ENCODE assay signal across 11 cellular contexts in genomic region chr11:118153516-118153915, GRCh38. TPM values are rescaled to one million over a fixed set of nuclear protein-coding genes. Genes with fewer than 3 reads are reported as not detected.
DNase-seq lines count a peak whose midpoint lies in the region; ATAC-seq and TF ChIP-seq lines count a peak whose summit lies in the region.
"Had no signal": no experiment of that assay in that cellular context is flagged by ENCODE, and none has a peak within 500 bp of the region (broad histone marks: within the 10 kb centered on the region; RNA-seq: fewer than 3 reads in every experiment).

No MANE protein-coding gene starts in this region.

- H3K4me1 ChIP-seq in iPS-20b (ENCODE audit: insufficient read depth, low read length) (peaks cover 34% of the 10 kb centered on the region), osteoblast (ENCODE audit: insufficient read depth, low read length) (no peaks in the 10 kb centered on the region)

- H3K4me3 ChIP-seq in iPS-20b (ENCODE audit: low read length) (peak overlapping the region; percentile 75), osteoblast (ENCODE audit: insufficient read depth, low read length) (no peak overlapping the region)

- TF ChIP-seq CTCF in osteoblast (IDR thresholded peaks at IDR 0.05; ENCODE audit: extremely low read depth, low read depth, low read length), result no peak

- H3K27ac ChIP-seq in iPS-20b (ENCODE audit: low read length), result no peak overlapping the region
- H3K27ac ChIP-seq in osteoblast (ENCODE audit: low read depth, low read length), result no peak overlapping the region

- H2AFZ ChIP-seq in osteoblast (ENCODE audit: low read length), result no peak overlapping the region

- H3K4me2 ChIP-seq in osteoblast (ENCODE audit: insufficient read depth, low read length), result no peak overlapping the region

- H3K9ac ChIP-seq in iPS-20b (ENCODE audit: low read depth, low read length), result no peak overlapping the region

- H4K20me1 ChIP-seq in osteoblast (ENCODE audit: insufficient read depth, low read length), result no peaks in the 10 kb centered on the region

- H3K27ac Mint-ChIP-seq in activated T-cell treated with anti-CD3 and anti-CD28 coated beads, Interleukin-2, amount 50 U/mL, for 24 hours, result no peak overlapping the region
- H3K27ac Mint-ChIP-seq in activated naive CD8-positive, alpha-beta T cell treated with anti-CD3 and anti-CD28 coated beads for 36 hours, result no peak overlapping the region
- no peak overlapping the region for H3K27ac Mint-ChIP-seq in stimulated activated memory B cell treated with anti-CD40 and anti-IgM and Interleukin-4, amounts not matched to agents 10 μg/mL and 1 μg/mL and 100 μg/mL, for 72 hours

- no peak for ATAC-seq in stimulated activated memory B cell treated with anti-CD40 and anti-IgM and Interleukin-4, amounts not matched to agents 10 μg/mL and 1 μg/mL and 100 μg/mL, for 72 hours
- ATAC-seq in HG02870 (IDR thresholded peaks at IDR 0.05; ENCODE audit: unreplicated experiment) (no peak), HG03378 (IDR thresholded peaks at IDR 0.05; ENCODE audit: unreplicated experiment) (no peak)

- peak overlapping the region; percentile 47 for H3K4me3 Mint-ChIP-seq in activated T-cell treated with anti-CD3 and anti-CD28 coated beads, Interleukin-2, amount 50 U/mL, for 24 hours
- peak overlapping the region; percentile 62 for H3K4me3 Mint-ChIP-seq in activated naive CD8-positive, alpha-beta T cell treated with anti-CD3 and anti-CD28 coated beads for 36 hours
- peak overlapping the region; percentile 56 for H3K4me3 Mint-ChIP-seq in stimulated activated memory B cell treated with anti-CD40 and anti-IgM and Interleukin-4, amounts not matched to agents 10 μg/mL and 1 μg/mL and 100 μg/mL, for 72 hours

- no peaks in the 10 kb centered on the region for H3K79me2 ChIP-seq in osteoblast (ENCODE audit: insufficient read depth, low read length)

- no peaks in the 10 kb centered on the region for H3K36me3 ChIP-seq in iPS-20b (ENCODE audit: insufficient read depth, low read depth, low read length)
- no peaks in the 10 kb centered on the region for H3K36me3 ChIP-seq in osteoblast (ENCODE audit: insufficient read depth, low read length)

- H3K27me3 Mint-ChIP-seq in activated T-cell treated with anti-CD3 and anti-CD28 coated beads, Interleukin-2, amount 50 U/mL, for 24 hours, result peaks cover 82% of the 10 kb centered on the region
- peaks cover 76% of the 10 kb centered on the region for H3K27me3 Mint-ChIP-seq in activated naive CD8-positive, alpha-beta T cell treated with anti-CD3 and anti-CD28 coated beads for 36 hours
- peaks cover 93% of the 10 kb centered on the region for H3K27me3 Mint-ChIP-seq in stimulated activated memory B cell treated with anti-CD40 and anti-IgM and Interleukin-4, amounts not matched to agents 10 μg/mL and 1 μg/mL and 100 μg/mL, for 72 hours

- peaks cover 99% of the 10 kb centered on the region for H3K27me3 ChIP-seq in iPS-20b (ENCODE audit: insufficient read depth, low read length)
- H3K27me3 ChIP-seq in osteoblast (ENCODE audit: insufficient read depth, low read length), result peaks cover 85% of the 10 kb centered on the region

- no peaks in the 10 kb centered on the region for H3K9me3 Mint-ChIP-seq in activated T-cell treated with anti-CD3 and anti-CD28 coated beads, Interleukin-2, amount 50 U/mL, for 24 hours
- no peaks in the 10 kb centered on the region for H3K9me3 Mint-ChIP-seq in activated naive CD8-positive, alpha-beta T cell treated with anti-CD3 and anti-CD28 coated beads for 36 hours
- no peaks in the 10 kb centered on the region for H3K9me3 Mint-ChIP-seq in stimulated activated memory B cell treated with anti-CD40 and anti-IgM and Interleukin-4, amounts not matched to agents 10 μg/mL and 1 μg/mL and 100 μg/mL, for 72 hours

- peaks cover 12% of the 10 kb centered on the region for H3K4me1 Mint-ChIP-seq in activated T-cell treated with anti-CD3 and anti-CD28 coated beads, Interleukin-2, amount 50 U/mL, for 24 hours (ENCODE audit: low read depth)
- H3K4me1 Mint-ChIP-seq in activated naive CD8-positive, alpha-beta T cell treated with anti-CD3 and anti-CD28 coated beads for 36 hours, result peaks cover 7% of the 10 kb centered on the region
- peaks cover 16% of the 10 kb centered on the region for H3K4me1 Mint-ChIP-seq in stimulated activated memory B cell treated with anti-CD40 and anti-IgM and Interleukin-4, amounts not matched to agents 10 μg/mL and 1 μg/mL and 100 μg/mL, for 72 hours

- H3K9me3 ChIP-seq in iPS-20b (ENCODE audit: insufficient read depth, low read depth, low read length), result no peaks in the 10 kb centered on the region
- H3K9me3 ChIP-seq in osteoblast (ENCODE audit: low read depth, low read length), result no peaks in the 10 kb centered on the region

- no peaks in the 10 kb centered on the region for H3K36me3 Mint-ChIP-seq in activated T-cell treated with anti-CD3 and anti-CD28 coated beads, Interleukin-2, amount 50 U/mL, for 24 hours (ENCODE audit: low read depth)
- H3K36me3 Mint-ChIP-seq in activated naive CD8-positive, alpha-beta T cell treated with anti-CD3 and anti-CD28 coated beads for 36 hours, result no peaks in the 10 kb centered on the region
- H3K36me3 Mint-ChIP-seq in stimulated activated memory B cell treated with anti-CD40 and anti-IgM and Interleukin-4, amounts not matched to agents 10 μg/mL and 1 μg/mL and 100 μg/mL, for 72 hours, result no peaks in the 10 kb centered on the region

- DNase-seq in activated T-cell treated with anti-CD3 and anti-CD28 coated beads, Interleukin-2, amount 50 U/mL, for 24 hours, result no peak
- DNase-seq in activated T-cell treated with anti-CD3 and anti-CD28 coated beads for 4 hours, result no peak
- DNase-seq in activated naive CD8-positive, alpha-beta T cell treated with anti-CD3 and anti-CD28 coated beads for 36 hours, result no peak
- DNase-seq in osteoblast (ENCODE audit: insufficient read length, low spot score, missing footprints), result no peak
- DNase-seq: effector CD4-positive, alpha-beta T cell had no signal

RNA-seq across cellular contexts. Expression of gene SCN4B, which starts 0.9 kb away (rescaled TPM):
- under 1 TPM; 0.41 to 0.58 TPM for total RNA-seq in activated naive CD8-positive, alpha-beta T cell treated with anti-CD3 and anti-CD28 coated beads for 36 hours
- total RNA-seq in osteoblast, result under 0.01 and 0.36 TPM in 2 replicates

RNA-seq across cellular contexts. Expression of gene SCN2B, which starts 22.9 kb away (rescaled TPM):
- not detected for total RNA-seq in activated naive CD8-positive, alpha-beta T cell treated with anti-CD3 and anti-CD28 coated beads for 36 hours
- not detected in 2 replicates for total RNA-seq in osteoblast
- total RNA-seq: H4, pulmonary artery endothelial cell had no signal
